Comparison of ENCODE assay signal across 17 cellular contexts in the genomic region with DNA sequence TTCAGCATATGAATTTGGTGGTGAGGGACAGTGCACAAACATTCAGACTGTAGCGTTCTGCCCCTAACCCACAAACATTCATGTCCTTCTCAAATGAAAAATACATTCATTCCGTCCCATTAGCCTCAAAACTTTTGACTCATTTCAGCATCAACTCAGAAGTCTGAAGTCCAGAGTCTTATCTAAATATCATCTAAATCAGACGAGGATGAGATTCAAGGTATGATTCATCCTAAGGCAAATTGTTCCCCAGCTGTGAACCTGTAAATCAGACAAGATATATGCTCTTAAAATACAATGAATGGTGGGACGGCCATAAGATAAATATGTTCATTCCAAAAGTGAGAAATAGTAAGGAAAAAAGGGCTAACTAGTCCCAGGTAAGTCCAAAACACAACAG.
DNase-seq lines count a peak whose midpoint lies in the region; ATAC-seq and TF ChIP-seq lines count a peak whose summit lies in the region.
"Had no signal": no experiment of that assay in that cellular context is flagged by ENCODE, and none has a peak within 500 bp of the region (broad histone marks: within the 10 kb centered on the region; RNA-seq: fewer than 3 reads in every experiment).

No MANE protein-coding gene starts in this region.

- H3K4me3 Mint-ChIP-seq in activated CD4-positive, alpha-beta T cell treated with anti-CD3 and anti-CD28 coated beads for 36 hours: no peak overlapping the region
- H3K4me3 Mint-ChIP-seq: B cell; CD4-positive, CD25-positive, alpha-beta regulatory T cell; CD8-positive, alpha-beta T cell had no signal

- ATAC-seq in activated CD4-positive, alpha-beta T cell treated with anti-CD3 and anti-CD28 coated beads for 36 hours: no peak
- ATAC-seq: CD8-positive, alpha-beta T cell had no signal

- H3K9me3 Mint-ChIP-seq in activated CD4-positive, alpha-beta T cell treated with anti-CD3 and anti-CD28 coated beads for 36 hours (ENCODE audit: low read depth): peaks cover 9% of the 10 kb centered on the region

- no peaks in the 10 kb centered on the region for H4K20me1 ChIP-seq in smooth muscle cell (ENCODE audit: low read depth)
- H4K20me1 ChIP-seq: BLaER1 had no signal

- H2AFZ ChIP-seq in smooth muscle cell (ENCODE audit: low read depth): peak overlapping the region; percentile 3
- H2AFZ ChIP-seq: GM23248 had no signal

- 53% methylated on average over 4 of the region's 4 CpGs for WGBS in smooth muscle cell (ENCODE audit: low lambda C conversion rate)

- H3K27ac ChIP-seq in smooth muscle cell (ENCODE audit: low read depth): no peak overlapping the region
- H3K27ac ChIP-seq: BLaER1, C4-2B, GM23248 had no signal

- H3K4me2 ChIP-seq in smooth muscle cell: no peak overlapping the region
- H3K4me2 ChIP-seq: BLaER1 had no signal

- H3K4me1 ChIP-seq in smooth muscle cell (ENCODE audit: low read depth): no peaks in the 10 kb centered on the region
- H3K4me1 ChIP-seq: BLaER1 had no signal

- H3K9me3 ChIP-seq in smooth muscle cell (replicated peaks; ENCODE audit: low read depth): no peaks in the 10 kb centered on the region
- H3K9me3 ChIP-seq: BLaER1 had no signal

- in situ Hi-C loops in astrocyte of the spinal cord (cut with HindIII; ENCODE audit: low sequenced_read_pairs): no loop called here

- peak; percentile 2 for DNase-seq in EL
- DNase-seq in M059J (ENCODE audit: low read depth): peak; percentile 0
- peak; percentile 0 for DNase-seq in astrocyte of the spinal cord (ENCODE audit: low read depth, low spot score)
- no peak for DNase-seq in smooth muscle cell (lab: John Stamatoyannopoulos, UW; ENCODE audit: unreplicated experiment)
- no peak for DNase-seq in COLO829 (ENCODE audit: low spot score)
- no peak for DNase-seq in activated CD4-positive, alpha-beta T cell treated with anti-CD3 and anti-CD28 coated beads for 36 hours
- no peak for DNase-seq in activated gamma-delta T cell treated with Interleukin-2 at 50 U/mL for 16 hours
- DNase-seq: CD4-positive, CD25-positive, alpha-beta regulatory T cell; CD8-positive, alpha-beta T cell; DMS 273 treated with DMSO at 0.1 percent for 48 hours; DMS79; GM23248; H7; HCEC 1CT had no signal

- H3K27me3 ChIP-seq in smooth muscle cell (ENCODE audit: low read depth): no peaks in the 10 kb centered on the region
- H3K27me3 ChIP-seq: BLaER1 had no signal

- H3K9ac ChIP-seq in smooth muscle cell (ENCODE audit: low read depth): no peak overlapping the region
- H3K9ac ChIP-seq: BLaER1, GM23248 had no signal

- H3K36me3 Mint-ChIP-seq in activated CD4-positive, alpha-beta T cell treated with anti-CD3 and anti-CD28 coated beads for 36 hours (ENCODE audit: low read depth): no peaks in the 10 kb centered on the region
- H3K36me3 Mint-ChIP-seq: CD4-positive, CD25-positive, alpha-beta regulatory T cell; CD8-positive, alpha-beta T cell had no signal

- POLR2A ChIA-PET in activated CD4-positive, alpha-beta T cell treated with anti-CD3 and anti-CD28 coated beads for 36 hours (lab: Charles Lee): no interaction called here

- no peaks in the 10 kb centered on the region for H3F3A ChIP-seq in smooth muscle cell (ENCODE audit: low read depth)

- no peak for TF ChIP-seq CTCF in astrocyte of the spinal cord (IDR thresholded peaks at IDR 0.05; ENCODE audit: low read depth, low read length)
- TF ChIP-seq CTCF in smooth muscle cell (IDR thresholded peaks at IDR 0.05; ENCODE audit: borderline replicate concordance, insufficient read depth, poor library complexity, severe bottlenecking): no peak

- no peak overlapping the region for H3K4me3 ChIP-seq in astrocyte of the spinal cord (ENCODE audit: low read depth, low read length)
- H3K4me3 ChIP-seq in smooth muscle cell: no peak overlapping the region
- H3K4me3 ChIP-seq: BLaER1, GM23248 had no signal

- H3K4me1 Mint-ChIP-seq in activated CD4-positive, alpha-beta T cell treated with anti-CD3 and anti-CD28 coated beads for 36 hours: no peaks in the 10 kb centered on the region
- H3K4me1 Mint-ChIP-seq: B cell; CD4-positive, CD25-positive, alpha-beta regulatory T cell had no signal

- H3K27ac Mint-ChIP-seq in activated CD4-positive, alpha-beta T cell treated with anti-CD3 and anti-CD28 coated beads for 36 hours: no peak overlapping the region
- H3K27ac Mint-ChIP-seq: B cell; CD4-positive, CD25-positive, alpha-beta regulatory T cell; CD8-positive, alpha-beta T cell had no signal

- no peaks in the 10 kb centered on the region for H3K79me2 ChIP-seq in smooth muscle cell (ENCODE audit: low read depth)

- CTCF ChIA-PET in activated CD4-positive, alpha-beta T cell treated with anti-CD3 and anti-CD28 coated beads for 36 hours (lab: Charles Lee): no interaction called here

- intact Hi-C loops in activated CD4-positive, alpha-beta T cell treated with anti-CD3 and anti-CD28 coated beads for 36 hours (cut with DNase I, micrococcal nuclease): no loop called here

- H3K27me3 Mint-ChIP-seq in activated CD4-positive, alpha-beta T cell treated with anti-CD3 and anti-CD28 coated beads for 36 hours: no peaks in the 10 kb centered on the region
- H3K27me3 Mint-ChIP-seq: B cell; CD4-positive, CD25-positive, alpha-beta regulatory T cell had no signal

- no peaks in the 10 kb centered on the region for H3K36me3 ChIP-seq in smooth muscle cell (ENCODE audit: low read depth)
- H3K36me3 ChIP-seq: BLaER1 had no signal

Comparison
In these comparisons a context has a peak if more than half of its experiments do, and no peak if none do; other contexts are left out.
1. DNase-seq: peak in EL (single experiment), M059J (single experiment) and astrocyte of the spinal cord (single experiment); none in smooth muscle cell (single experiment), COLO829 (single experiment), activated CD4-positive, alpha-beta T cell treated with anti-CD3 and anti-CD28 coated beads for 36 hours (single experiment) and activated gamma-delta T cell treated with Interleukin-2 at 50 U/mL for 16 hours (single experiment).